ENCODE assay signal across 1 cellular context in the genomic region with DNA sequence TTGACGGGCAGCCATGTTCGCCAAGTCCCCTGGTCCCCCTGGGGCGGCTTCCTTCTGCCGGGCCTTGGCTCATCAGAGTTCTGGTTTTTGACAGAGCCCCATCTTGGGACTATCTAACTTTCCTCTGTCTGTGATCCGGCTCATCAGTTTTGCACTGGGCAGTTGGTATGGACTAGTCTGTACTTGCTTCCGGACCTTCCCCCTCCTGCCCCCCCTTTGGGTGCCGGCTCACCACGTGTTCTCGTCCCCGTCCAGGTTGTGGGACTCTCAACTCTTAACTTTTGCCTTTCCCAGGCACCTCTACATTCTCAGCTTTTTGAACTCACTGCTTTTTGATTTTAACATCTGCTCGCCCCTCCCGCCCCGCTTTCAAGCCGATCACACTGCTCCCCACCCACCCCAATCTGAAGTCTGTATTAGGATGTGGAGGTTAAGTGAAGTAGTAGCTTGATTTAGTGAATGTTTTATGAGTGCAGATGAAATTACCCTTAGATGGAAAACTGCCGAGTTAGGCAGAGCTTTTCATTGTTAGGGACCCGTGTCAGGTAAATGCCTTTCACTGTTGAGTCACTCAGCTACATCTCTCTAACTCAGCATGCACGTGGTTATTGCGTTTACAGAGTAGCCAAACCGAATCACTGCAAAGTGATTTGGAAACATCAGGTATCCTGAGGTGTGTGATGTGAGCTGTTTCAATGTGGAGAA.
A peak's percentile ranks its signal among the peaks of the same experiment; 100 is the strongest.
TF ChIP-seq lines count a peak whose summit lies in the region.

No MANE protein-coding gene starts in this region.

TF ChIP-seq in HepG2, 621 proteins besides CTCF, POLR2A, EP300 and RAD21 (continued from another document):
- TF ChIP-seq FOXA1 (IDR thresholded peaks at IDR 0.05) (no peak), FOXA1 (CRISPR knock-in tag; IDR thresholded peaks at IDR 0.05) (no peak), NKX3-1 (CRISPR knock-in tag; IDR thresholded peaks at IDR 0.05) (no peak), FLYWCH1 (CRISPR knock-in tag; IDR thresholded peaks at IDR 0.05) (0 out of 2 replicates have a peak, but pooled peaks have one; percentile 42), REL (CRISPR knock-in tag; conservative IDR thresholded peaks at IDR 0.05) (0 out of 2 replicates have a peak, but pooled peaks have one; percentile 40), KAT8 (CRISPR knock-in tag; IDR thresholded peaks at IDR 0.05) (no peak), HNRNPL (IDR thresholded peaks at IDR 0.05; ENCODE audit: low read depth, low read length) (no peak), ZNF256 (CRISPR knock-in tag; conservative IDR thresholded peaks at IDR 0.05) (no peak), RXRB (CRISPR knock-in tag; IDR thresholded peaks at IDR 0.05; ENCODE audit: borderline replicate concordance) (no peak), TP53 (CRISPR knock-in tag; conservative IDR thresholded peaks at IDR 0.05) (peak; percentile 84; the same call in 1 of the 2 replicates), ASH2L (IDR thresholded peaks at IDR 0.05; ENCODE audit: insufficient read length, low read depth, low read length) (peak; percentile 79)
- TF ChIP-seq, protein P1, sequence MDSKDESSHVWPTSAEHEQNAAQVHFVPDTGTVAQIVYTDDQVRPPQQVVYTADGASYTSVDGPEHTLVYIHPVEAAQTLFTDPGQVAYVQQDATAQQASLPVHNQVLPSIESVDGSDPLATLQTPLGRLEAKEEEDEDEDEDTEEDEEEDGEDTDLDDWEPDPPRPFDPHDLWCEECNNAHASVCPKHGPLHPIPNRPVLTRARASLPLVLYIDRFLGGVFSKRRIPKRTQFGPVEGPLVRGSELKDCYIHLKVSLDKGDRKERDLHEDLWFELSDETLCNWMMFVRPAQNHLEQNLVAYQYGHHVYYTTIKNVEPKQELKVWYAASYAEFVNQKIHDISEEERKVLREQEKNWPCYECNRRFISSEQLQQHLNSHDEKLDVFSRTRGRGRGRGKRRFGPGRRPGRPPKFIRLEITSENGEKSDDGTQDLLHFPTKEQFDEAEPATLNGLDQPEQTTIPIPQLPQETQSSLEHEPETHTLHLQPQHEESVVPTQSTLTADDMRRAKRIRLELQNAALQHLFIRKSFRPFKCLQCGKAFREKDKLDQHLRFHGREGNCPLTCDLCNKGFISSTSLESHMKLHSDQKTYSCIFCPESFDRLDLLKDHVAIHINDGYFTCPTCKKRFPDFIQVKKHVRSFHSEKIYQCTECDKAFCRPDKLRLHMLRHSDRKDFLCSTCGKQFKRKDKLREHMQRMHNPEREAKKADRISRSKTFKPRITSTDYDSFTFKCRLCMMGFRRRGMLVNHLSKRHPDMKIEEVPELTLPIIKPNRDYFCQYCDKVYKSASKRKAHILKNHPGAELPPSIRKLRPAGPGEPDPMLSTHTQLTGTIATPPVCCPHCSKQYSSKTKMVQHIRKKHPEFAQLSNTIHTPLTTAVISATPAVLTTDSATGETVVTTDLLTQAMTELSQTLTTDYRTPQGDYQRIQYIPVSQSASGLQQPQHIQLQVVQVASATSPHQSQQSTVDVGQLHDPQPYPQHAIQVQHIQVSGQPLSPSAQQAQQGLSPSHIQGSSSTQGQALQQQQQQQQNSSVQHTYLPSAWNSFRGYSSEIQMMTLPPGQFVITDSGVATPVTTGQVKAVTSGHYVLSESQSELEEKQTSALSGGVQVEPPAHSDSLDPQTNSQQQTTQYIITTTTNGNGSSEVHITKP (CRISPR knock-in tag; IDR thresholded peaks at IDR 0.05; ENCODE audit: low read depth) = 0 out of 2 replicates have a peak, but pooled peaks have one; percentile 29
- TF ChIP-seq, protein P2, sequence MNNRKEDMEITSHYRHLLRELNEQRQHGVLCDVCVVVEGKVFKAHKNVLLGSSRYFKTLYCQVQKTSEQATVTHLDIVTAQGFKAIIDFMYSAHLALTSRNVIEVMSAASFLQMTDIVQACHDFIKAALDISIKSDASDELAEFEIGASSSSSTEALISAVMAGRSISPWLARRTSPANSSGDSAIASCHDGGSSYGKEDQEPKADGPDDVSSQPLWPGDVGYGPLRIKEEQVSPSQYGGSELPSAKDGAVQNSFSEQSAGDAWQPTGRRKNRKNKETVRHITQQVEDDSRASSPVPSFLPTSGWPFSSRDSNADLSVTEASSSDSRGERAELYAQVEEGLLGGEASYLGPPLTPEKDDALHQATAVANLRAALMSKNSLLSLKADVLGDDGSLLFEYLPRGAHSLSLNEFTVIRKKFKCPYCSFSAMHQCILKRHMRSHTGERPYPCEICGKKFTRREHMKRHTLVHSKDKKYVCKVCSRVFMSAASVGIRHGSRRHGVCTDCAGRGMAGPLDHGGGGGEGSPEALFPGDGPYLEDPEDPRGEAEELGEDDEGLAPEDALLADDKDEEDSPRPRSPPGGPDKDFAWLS (CRISPR knock-in tag; IDR thresholded peaks at IDR 0.05; ENCODE audit: borderline replicate concordance) = no peak
- TF ChIP-seq, protein P3, sequence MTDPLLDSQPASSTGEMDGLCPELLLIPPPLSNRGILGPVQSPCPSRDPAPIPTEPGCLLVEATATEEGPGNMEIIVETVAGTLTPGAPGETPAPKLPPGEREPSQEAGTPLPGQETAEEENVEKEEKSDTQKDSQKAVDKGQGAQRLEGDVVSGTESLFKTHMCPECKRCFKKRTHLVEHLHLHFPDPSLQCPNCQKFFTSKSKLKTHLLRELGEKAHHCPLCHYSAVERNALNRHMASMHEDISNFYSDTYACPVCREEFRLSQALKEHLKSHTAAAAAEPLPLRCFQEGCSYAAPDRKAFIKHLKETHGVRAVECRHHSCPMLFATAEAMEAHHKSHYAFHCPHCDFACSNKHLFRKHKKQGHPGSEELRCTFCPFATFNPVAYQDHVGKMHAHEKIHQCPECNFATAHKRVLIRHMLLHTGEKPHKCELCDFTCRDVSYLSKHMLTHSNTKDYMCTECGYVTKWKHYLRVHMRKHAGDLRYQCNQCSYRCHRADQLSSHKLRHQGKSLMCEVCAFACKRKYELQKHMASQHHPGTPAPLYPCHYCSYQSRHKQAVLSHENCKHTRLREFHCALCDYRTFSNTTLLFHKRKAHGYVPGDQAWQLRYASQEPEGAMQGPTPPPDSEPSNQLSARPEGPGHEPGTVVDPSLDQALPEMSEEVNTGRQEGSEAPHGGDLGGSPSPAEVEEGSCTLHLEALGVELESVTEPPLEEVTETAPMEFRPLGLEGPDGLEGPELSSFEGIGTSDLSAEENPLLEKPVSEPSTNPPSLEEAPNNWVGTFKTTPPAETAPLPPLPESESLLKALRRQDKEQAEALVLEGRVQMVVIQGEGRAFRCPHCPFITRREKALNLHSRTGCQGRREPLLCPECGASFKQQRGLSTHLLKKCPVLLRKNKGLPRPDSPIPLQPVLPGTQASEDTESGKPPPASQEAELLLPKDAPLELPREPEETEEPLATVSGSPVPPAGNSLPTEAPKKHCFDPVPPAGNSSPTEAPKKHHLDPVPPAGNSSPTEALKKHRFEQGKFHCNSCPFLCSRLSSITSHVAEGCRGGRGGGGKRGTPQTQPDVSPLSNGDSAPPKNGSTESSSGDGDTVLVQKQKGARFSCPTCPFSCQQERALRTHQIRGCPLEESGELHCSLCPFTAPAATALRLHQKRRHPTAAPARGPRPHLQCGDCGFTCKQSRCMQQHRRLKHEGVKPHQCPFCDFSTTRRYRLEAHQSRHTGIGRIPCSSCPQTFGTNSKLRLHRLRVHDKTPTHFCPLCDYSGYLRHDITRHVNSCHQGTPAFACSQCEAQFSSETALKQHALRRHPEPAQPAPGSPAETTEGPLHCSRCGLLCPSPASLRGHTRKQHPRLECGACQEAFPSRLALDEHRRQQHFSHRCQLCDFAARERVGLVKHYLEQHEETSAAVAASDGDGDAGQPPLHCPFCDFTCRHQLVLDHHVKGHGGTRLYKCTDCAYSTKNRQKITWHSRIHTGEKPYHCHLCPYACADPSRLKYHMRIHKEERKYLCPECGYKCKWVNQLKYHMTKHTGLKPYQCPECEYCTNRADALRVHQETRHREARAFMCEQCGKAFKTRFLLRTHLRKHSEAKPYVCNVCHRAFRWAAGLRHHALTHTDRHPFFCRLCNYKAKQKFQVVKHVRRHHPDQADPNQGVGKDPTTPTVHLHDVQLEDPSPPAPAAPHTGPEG (CRISPR knock-in tag; IDR thresholded peaks at IDR 0.05) = no peak
- TF ChIP-seq, protein P4, sequence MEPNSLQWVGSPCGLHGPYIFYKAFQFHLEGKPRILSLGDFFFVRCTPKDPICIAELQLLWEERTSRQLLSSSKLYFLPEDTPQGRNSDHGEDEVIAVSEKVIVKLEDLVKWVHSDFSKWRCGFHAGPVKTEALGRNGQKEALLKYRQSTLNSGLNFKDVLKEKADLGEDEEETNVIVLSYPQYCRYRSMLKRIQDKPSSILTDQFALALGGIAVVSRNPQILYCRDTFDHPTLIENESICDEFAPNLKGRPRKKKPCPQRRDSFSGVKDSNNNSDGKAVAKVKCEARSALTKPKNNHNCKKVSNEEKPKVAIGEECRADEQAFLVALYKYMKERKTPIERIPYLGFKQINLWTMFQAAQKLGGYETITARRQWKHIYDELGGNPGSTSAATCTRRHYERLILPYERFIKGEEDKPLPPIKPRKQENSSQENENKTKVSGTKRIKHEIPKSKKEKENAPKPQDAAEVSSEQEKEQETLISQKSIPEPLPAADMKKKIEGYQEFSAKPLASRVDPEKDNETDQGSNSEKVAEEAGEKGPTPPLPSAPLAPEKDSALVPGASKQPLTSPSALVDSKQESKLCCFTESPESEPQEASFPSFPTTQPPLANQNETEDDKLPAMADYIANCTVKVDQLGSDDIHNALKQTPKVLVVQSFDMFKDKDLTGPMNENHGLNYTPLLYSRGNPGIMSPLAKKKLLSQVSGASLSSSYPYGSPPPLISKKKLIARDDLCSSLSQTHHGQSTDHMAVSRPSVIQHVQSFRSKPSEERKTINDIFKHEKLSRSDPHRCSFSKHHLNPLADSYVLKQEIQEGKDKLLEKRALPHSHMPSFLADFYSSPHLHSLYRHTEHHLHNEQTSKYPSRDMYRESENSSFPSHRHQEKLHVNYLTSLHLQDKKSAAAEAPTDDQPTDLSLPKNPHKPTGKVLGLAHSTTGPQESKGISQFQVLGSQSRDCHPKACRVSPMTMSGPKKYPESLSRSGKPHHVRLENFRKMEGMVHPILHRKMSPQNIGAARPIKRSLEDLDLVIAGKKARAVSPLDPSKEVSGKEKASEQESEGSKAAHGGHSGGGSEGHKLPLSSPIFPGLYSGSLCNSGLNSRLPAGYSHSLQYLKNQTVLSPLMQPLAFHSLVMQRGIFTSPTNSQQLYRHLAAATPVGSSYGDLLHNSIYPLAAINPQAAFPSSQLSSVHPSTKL (CRISPR knock-in tag; IDR thresholded peaks at IDR 0.05) = no peak
